1 cellular context compared by ENCODE assay signal in the genomic region with DNA sequence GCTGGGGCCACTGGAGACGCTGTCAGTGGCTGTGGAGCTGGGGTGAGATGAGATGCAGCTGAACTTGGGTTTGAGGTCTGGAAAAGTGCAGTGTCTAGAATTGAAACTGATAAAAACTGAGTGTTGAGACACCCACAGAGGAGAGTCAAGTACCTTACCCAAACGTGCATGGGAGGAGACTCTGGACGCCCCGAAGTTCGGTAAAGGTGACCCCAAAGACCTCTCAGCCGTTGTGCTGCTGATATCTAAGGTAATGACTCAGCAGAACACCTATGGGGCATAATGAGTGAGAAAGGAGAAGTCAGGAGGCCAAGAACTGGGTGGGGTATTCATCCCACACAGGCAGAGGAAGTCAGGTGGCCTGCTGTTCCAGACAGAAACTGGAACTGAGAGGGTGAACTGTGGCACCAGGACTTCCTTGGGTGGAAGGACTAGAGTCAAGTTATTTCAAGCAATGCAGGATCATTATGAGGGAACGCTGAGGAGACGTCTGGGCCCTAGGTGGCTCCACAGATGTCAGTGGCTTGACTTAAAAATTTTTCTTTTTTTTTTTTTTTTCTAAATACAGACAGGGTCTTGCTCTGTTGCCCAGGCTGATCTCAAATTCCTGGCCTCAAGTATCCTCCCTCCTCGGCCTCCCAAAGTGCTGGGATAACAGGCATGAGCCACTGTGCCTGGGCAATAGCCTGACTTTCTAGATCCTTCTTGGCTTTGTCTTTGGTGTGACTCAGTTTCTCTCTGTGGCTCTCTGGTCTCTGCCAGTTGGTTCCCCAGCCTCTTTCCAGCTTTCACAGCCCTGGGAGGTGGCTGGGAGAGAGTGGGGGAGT.
TF ChIP-seq lines count a peak whose summit lies in the region.

No MANE protein-coding gene starts in this region.

TF ChIP-seq in GM23338, 12 proteins besides CTCF, POLR2A, EP300 and RAD21 (continued from another document):
- TF ChIP-seq ZNF331 (CRISPR knock-in tag; IDR thresholded peaks at IDR 0.05; ENCODE audit: low read depth) (no peak), STAT1 (IDR thresholded peaks at IDR 0.05; ENCODE audit: unreplicated experiment) (no peak), EZH2 (IDR thresholded peaks at IDR 0.05; ENCODE audit: low read depth, unreplicated experiment) (no peak), ETS1 (IDR thresholded peaks at IDR 0.05) (no peak), JUNB (IDR thresholded peaks at IDR 0.05; ENCODE audit: unreplicated experiment) (no peak)
